ENCODE assay signal across 17 cellular contexts in genomic region chr4:7781993-7782392, GRCh38.
DNase-seq lines count a peak whose midpoint lies in the region; ATAC-seq and TF ChIP-seq lines count a peak whose summit lies in the region.
"Had no signal": no experiment of that assay in that cellular context is flagged by ENCODE, and none has a peak within 500 bp of the region (broad histone marks: within the 10 kb centered on the region; RNA-seq: fewer than 3 reads in every experiment).

No MANE protein-coding gene starts in this region.

- peak overlapping the region; percentile 81 to 83 for H3K27ac ChIP-seq in ascending aorta
- H3K27ac ChIP-seq in sigmoid colon: peak overlapping the region; percentile 2 to 58 (median 36)
- H3K27ac ChIP-seq: HL-60 had no signal

- H3K27me3 Mint-ChIP-seq in activated CD4-positive, alpha-beta T cell treated with anti-CD3 and anti-CD28 coated beads for 36 hours: no peaks in the 10 kb centered on the region
- H3K27me3 Mint-ChIP-seq: naive thymus-derived CD8-positive, alpha-beta T cell had no signal

- H3K4me3 ChIP-seq in ascending aorta (no peak overlapping the region), sigmoid colon (no peak overlapping the region)

- no peak for TF ChIP-seq POLR2A in sigmoid colon (IDR thresholded peaks at IDR 0.05)

- POLR2A ChIA-PET in activated CD4-positive, alpha-beta T cell treated with anti-CD3 and anti-CD28 coated beads for 36 hours (lab: Charles Lee): no interaction called here

- DNase-seq in activated CD4-positive, alpha-beta T cell treated with anti-CD3 and anti-CD28 coated beads for 36 hours: no peak
- DNase-seq in activated CD4-positive, alpha-beta T cell treated with anti-CD3 and anti-CD28 coated beads, Interleukin-2, amount 50 U/mL, for 48 hours: no peak
- no peak for DNase-seq in ascending aorta (ENCODE audit: low spot score in 2 of 2)
- no peak for DNase-seq in left ventricle myocardium superior
- DNase-seq in sigmoid colon: peak; percentile 50
- no peak for DNase-seq in 8988T
- no peak for DNase-seq in GM20000 (ENCODE audit: low spot score)
- DNase-seq: activated T-cell treated with anti-CD3 and anti-CD28 coated beads, Interleukin-2, amount 50 U/mL, for 72 hours; Caco-2; H7; kidney glomerular epithelial cell; naive thymus-derived CD8-positive, alpha-beta T cell; NCI-H187; NCI-H524 had no signal

- no peak for ATAC-seq in activated CD4-positive, alpha-beta T cell treated with anti-CD3 and anti-CD28 coated beads for 36 hours
- ATAC-seq in left ventricle myocardium superior: peak; percentile 21
- no peak for ATAC-seq in GM21786 (IDR thresholded peaks at IDR 0.05; ENCODE audit: unreplicated experiment)
- ATAC-seq: activated T-cell treated with anti-CD3 and anti-CD28 coated beads, Interleukin-2, amount 50 U/mL, for 72 hours; naive thymus-derived CD8-positive, alpha-beta T cell; Panc1 had no signal

- no peak for TF ChIP-seq EP300 in sigmoid colon (IDR thresholded peaks at IDR 0.05)

- H3K27ac Mint-ChIP-seq in activated CD4-positive, alpha-beta T cell treated with anti-CD3 and anti-CD28 coated beads for 36 hours: peak overlapping the region; percentile 69

- H3K9me3 ChIP-seq in ascending aorta (no peaks in the 10 kb centered on the region), sigmoid colon (no peaks in the 10 kb centered on the region)
- H3K9me3 ChIP-seq: Caco-2 had no signal

- H3K36me3 ChIP-seq in ascending aorta: peaks cover 3 to 25% of the 10 kb centered on the region in 2 donors
- peaks cover 0 to 39% (median 14%) of the 10 kb centered on the region in 4 donors for H3K36me3 ChIP-seq in sigmoid colon

- H3K4me3 Mint-ChIP-seq in activated CD4-positive, alpha-beta T cell treated with anti-CD3 and anti-CD28 coated beads for 36 hours: no peak overlapping the region

- WGBS in sigmoid colon, 2 donors: 89 to 92% methylated on average over 17 of the region's 17 CpGs

- no peak for TF ChIP-seq CTCF in ascending aorta (IDR thresholded peaks at IDR 0.05)
- TF ChIP-seq CTCF in sigmoid colon (IDR thresholded peaks at IDR 0.05): no peak
- no peak for TF ChIP-seq CTCF in GM20000 (IDR thresholded peaks at IDR 0.05; ENCODE audit: extremely low read depth, missing control alignments)

- CTCF ChIA-PET in activated CD4-positive, alpha-beta T cell treated with anti-CD3 and anti-CD28 coated beads for 36 hours (lab: Charles Lee): no interaction called here

- H3K9me3 Mint-ChIP-seq in activated CD4-positive, alpha-beta T cell treated with anti-CD3 and anti-CD28 coated beads for 36 hours (ENCODE audit: low read depth): no peaks in the 10 kb centered on the region
- H3K9me3 Mint-ChIP-seq: activated T-cell treated with anti-CD3 and anti-CD28 coated beads, Interleukin-2, amount 50 U/mL, for 72 hours; naive thymus-derived CD8-positive, alpha-beta T cell had no signal

- H3K36me3 Mint-ChIP-seq in activated CD4-positive, alpha-beta T cell treated with anti-CD3 and anti-CD28 coated beads for 36 hours (ENCODE audit: low read depth): peaks cover 27% of the 10 kb centered on the region

- H3K27me3 ChIP-seq in ascending aorta (no peaks in the 10 kb centered on the region), sigmoid colon (no peaks in the 10 kb centered on the region)

- intact Hi-C loops in activated CD4-positive, alpha-beta T cell treated with anti-CD3 and anti-CD28 coated beads for 36 hours (cut with DNase I, micrococcal nuclease): no loop called here
- intact Hi-C loops in ascending aorta (cut with DNase I) (no loop called here), left ventricle myocardium superior (cut with micrococcal nuclease) (no loop called here), sigmoid colon (cut with DNase I) (no loop called here)

- H3K4me1 ChIP-seq in ascending aorta (peaks cover 9 to 14% of the 10 kb centered on the region in 2 donors), sigmoid colon (peaks cover 0 to 57% (median 45%) of the 10 kb centered on the region in 4 donors)
- H3K4me1 ChIP-seq: Caco-2 had no signal

- peaks cover 59% of the 10 kb centered on the region for H3K4me1 Mint-ChIP-seq in activated CD4-positive, alpha-beta T cell treated with anti-CD3 and anti-CD28 coated beads for 36 hours
